In genomic region chr6:168355716-168356522, GRCh38 we compare ENCODE assay signal across 1 cellular context.
TF ChIP-seq lines count a peak whose summit lies in the region.

No MANE protein-coding gene starts in this region.

TF ChIP-seq in HepG2, 621 proteins besides CTCF, POLR2A, EP300 and RAD21 (continued from another document and continues in another):
- TF ChIP-seq AHDC1 (CRISPR knock-in tag; IDR thresholded peaks at IDR 0.05; ENCODE audit: borderline replicate concordance) (no peak), YEATS4 (CRISPR knock-in tag; IDR thresholded peaks at IDR 0.05; ENCODE audit: borderline replicate concordance) (no peak), ZNF7 (CRISPR knock-in tag; IDR thresholded peaks at IDR 0.05) (no peak), SCMH1 (CRISPR knock-in tag; IDR thresholded peaks at IDR 0.05; ENCODE audit: borderline replicate concordance) (no peak), SRSF4 (IDR thresholded peaks at IDR 0.05; ENCODE audit: low read depth, low read length, poor library complexity, severe bottlenecking) (no peak), ZNF780A (CRISPR knock-in tag; IDR thresholded peaks at IDR 0.05) (no peak), MYC (CRISPR knock-in tag; IDR thresholded peaks at IDR 0.05; ENCODE audit: borderline replicate concordance) (no peak), ZNF749 (CRISPR knock-in tag; IDR thresholded peaks at IDR 0.05; ENCODE audit: borderline replicate concordance) (peak; percentile 38; the same call in 1 of the 2 replicates), ZFP36L2 (CRISPR knock-in tag; IDR thresholded peaks at IDR 0.05) (no peak), TOE1 (CRISPR knock-in tag; IDR thresholded peaks at IDR 0.05) (no peak), NFKBIZ (CRISPR knock-in tag; IDR thresholded peaks at IDR 0.05) (no peak), ZBTB4 (CRISPR knock-in tag; IDR thresholded peaks at IDR 0.05; ENCODE audit: borderline replicate concordance) (no peak), PHB2 (IDR thresholded peaks at IDR 0.05; ENCODE audit: partially characterized antibody) (no peak), MAF1 (CRISPR knock-in tag; IDR thresholded peaks at IDR 0.05; ENCODE audit: borderline replicate concordance) (no peak), KAT8 (CRISPR knock-in tag; IDR thresholded peaks at IDR 0.05) (0 out of 2 replicates have a peak, but pooled peaks have one; percentile 17), HBP1 (CRISPR knock-in tag; IDR thresholded peaks at IDR 0.05; ENCODE audit: low read depth) (no peak), PLSCR1 (CRISPR knock-in tag; IDR thresholded peaks at IDR 0.05; ENCODE audit: borderline replicate concordance) (no peak), ZHX1 (CRISPR knock-in tag; IDR thresholded peaks at IDR 0.05; ENCODE audit: low read depth) (peak; percentile 24; the same call in 1 of the 2 replicates), FOXO1 (CRISPR knock-in tag; IDR thresholded peaks at IDR 0.05) (no peak; the same call in 1 of the 2 replicates), ZNF576 (CRISPR knock-in tag; IDR thresholded peaks at IDR 0.05) (no peak), ZNF180 (CRISPR knock-in tag; IDR thresholded peaks at IDR 0.05; ENCODE audit: borderline replicate concordance, low read depth) (no peak), SMYD3 (CRISPR knock-in tag; IDR thresholded peaks at IDR 0.05) (no peak), TBL1XR1 (IDR thresholded peaks at IDR 0.05; ENCODE audit: borderline replicate concordance, low read length, partially characterized antibody) (peak; percentile 27), ZSCAN30 (CRISPR knock-in tag; IDR thresholded peaks at IDR 0.05) (no peak), MIXL1 (CRISPR knock-in tag; IDR thresholded peaks at IDR 0.05) (0 out of 2 replicates have a peak, but pooled peaks have one; percentile 30), ZKSCAN1 (IDR thresholded peaks at IDR 0.05; ENCODE audit: low read length) (peak; percentile 36; the same call in 1 of the 2 replicates), BCLAF1 (IDR thresholded peaks at IDR 0.05) (no peak), MAZ (IDR thresholded peaks at IDR 0.05; ENCODE audit: borderline replicate concordance, low read depth, low read length) (no peak), MAZ (CRISPR knock-in tag; IDR thresholded peaks at IDR 0.05; ENCODE audit: low read depth) (peak; percentile 80)
- TF ChIP-seq, protein P1, sequence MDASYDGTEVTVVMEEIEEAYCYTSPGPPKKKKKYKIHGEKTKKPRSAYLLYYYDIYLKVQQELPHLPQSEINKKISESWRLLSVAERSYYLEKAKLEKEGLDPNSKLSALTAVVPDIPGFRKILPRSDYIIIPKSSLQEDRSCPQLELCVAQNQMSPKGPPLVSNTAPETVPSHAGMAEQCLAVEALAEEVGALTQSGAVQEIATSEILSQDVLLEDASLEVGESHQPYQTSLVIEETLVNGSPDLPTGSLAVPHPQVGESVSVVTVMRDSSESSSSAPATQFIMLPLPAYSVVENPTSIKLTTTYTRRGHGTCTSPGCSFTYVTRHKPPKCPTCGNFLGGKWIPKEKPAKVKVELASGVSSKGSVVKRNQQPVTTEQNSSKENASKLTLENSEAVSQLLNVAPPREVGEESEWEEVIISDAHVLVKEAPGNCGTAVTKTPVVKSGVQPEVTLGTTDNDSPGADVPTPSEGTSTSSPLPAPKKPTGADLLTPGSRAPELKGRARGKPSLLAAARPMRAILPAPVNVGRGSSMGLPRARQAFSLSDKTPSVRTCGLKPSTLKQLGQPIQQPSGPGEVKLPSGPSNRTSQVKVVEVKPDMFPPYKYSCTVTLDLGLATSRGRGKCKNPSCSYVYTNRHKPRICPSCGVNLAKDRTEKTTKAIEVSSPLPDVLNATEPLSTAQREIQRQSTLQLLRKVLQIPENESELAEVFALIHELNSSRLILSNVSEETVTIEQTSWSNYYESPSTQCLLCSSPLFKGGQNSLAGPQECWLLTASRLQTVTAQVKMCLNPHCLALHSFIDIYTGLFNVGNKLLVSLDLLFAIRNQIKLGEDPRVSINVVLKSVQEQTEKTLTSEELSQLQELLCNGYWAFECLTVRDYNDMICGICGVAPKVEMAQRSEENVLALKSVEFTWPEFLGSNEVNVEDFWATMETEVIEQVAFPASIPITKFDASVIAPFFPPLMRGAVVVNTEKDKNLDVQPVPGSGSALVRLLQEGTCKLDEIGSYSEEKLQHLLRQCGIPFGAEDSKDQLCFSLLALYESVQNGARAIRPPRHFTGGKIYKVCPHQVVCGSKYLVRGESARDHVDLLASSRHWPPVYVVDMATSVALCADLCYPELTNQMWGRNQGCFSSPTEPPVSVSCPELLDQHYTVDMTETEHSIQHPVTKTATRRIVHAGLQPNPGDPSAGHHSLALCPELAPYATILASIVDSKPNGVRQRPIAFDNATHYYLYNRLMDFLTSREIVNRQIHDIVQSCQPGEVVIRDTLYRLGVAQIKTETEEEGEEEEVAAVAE (CRISPR knock-in tag; IDR thresholded peaks at IDR 0.05; ENCODE audit: borderline replicate concordance) = no peak
- TF ChIP-seq, protein P2, sequence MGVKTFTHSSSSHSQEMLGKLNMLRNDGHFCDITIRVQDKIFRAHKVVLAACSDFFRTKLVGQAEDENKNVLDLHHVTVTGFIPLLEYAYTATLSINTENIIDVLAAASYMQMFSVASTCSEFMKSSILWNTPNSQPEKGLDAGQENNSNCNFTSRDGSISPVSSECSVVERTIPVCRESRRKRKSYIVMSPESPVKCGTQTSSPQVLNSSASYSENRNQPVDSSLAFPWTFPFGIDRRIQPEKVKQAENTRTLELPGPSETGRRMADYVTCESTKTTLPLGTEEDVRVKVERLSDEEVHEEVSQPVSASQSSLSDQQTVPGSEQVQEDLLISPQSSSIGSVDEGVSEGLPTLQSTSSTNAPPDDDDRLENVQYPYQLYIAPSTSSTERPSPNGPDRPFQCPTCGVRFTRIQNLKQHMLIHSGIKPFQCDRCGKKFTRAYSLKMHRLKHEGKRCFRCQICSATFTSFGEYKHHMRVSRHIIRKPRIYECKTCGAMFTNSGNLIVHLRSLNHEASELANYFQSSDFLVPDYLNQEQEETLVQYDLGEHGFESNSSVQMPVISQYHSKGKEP (CRISPR knock-in tag; IDR thresholded peaks at IDR 0.05) = no peak
